17 cellular contexts compared by ENCODE assay signal in the genomic region with DNA sequence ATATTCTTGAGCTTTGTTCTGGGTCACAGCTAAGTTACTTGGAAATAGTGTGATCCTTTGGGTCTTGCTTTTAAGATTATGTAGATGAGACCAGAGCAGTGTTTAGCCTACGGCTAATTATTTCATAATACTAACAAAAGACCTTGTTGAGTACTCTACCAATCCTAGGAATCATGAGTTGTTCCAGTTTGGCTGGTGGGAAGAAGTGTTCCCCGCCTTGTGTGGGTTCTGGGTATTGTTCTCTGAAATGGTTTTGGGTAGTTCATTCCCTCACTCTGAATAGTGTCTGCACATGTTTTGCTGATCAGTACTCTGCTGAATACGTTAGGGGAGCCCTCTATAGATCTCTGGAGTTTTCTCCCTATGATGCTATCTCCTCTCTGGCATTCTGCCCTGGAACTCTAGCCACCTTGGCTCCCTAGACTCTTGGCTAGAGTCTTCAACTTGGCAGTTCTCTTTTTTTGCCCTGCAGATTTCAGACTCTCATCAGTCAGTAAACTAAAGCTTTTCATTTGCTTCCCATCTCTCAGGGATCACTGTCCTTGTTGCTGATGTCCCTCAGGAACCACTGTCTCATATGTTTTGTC. TPM values are rescaled to one million over a fixed set of nuclear protein-coding genes. Genes with fewer than 3 reads are reported as not detected.
DNase-seq lines count a peak whose midpoint lies in the region; ATAC-seq and TF ChIP-seq lines count a peak whose summit lies in the region.
"Had no signal": no experiment of that assay in that cellular context is flagged by ENCODE, and none has a peak within 500 bp of the region (broad histone marks: within the 10 kb centered on the region; RNA-seq: fewer than 3 reads in every experiment).

No MANE protein-coding gene starts in this region.

- peak overlapping the region in 1 of 59 donors; percentile 18 for H3K4me3 ChIP-seq in dorsolateral prefrontal cortex
- H3K4me3 ChIP-seq: body of pancreas, heart left ventricle, upper lobe of right lung had no signal

- DNase-seq in NCI-H82 (lab: John Stamatoyannopoulos, UW) (peak; percentile 7), NCI-H82 treated with DMSO at 0.1 percent for 48 hours (lab: John Stamatoyannopoulos, UW; ENCODE audit: unreplicated experiment) (no peak), NCI-H446 treated with DMSO at 0.1 percent for 48 hours (lab: John Stamatoyannopoulos, UW) (peak; percentile 88), dorsolateral prefrontal cortex (peak in 1 of 10 donors; percentile 53), substantia nigra (lab: John Stamatoyannopoulos, UW) (peak in 3 of 49 donors; percentile 9 to 71 (median 28)), NCI-H187 treated with DMSO at 0.1 percent for 48 hours (lab: John Stamatoyannopoulos, UW) (no peak)
- DNase-seq in activated CD4-positive, alpha-beta T cell treated with anti-CD3 and anti-CD28 coated beads for 1 hour = no peak
- DNase-seq: activated CD4-positive, alpha-beta T cell treated with anti-CD3 and anti-CD28 coated beads, Interleukin-2, amount 10 ng/mL, durations not matched to agents 7 days and 5 days; activated naive CD4-positive, alpha-beta T cell treated with anti-CD3 and anti-CD28 coated beads for 36 hours; heart left ventricle; mesendoderm; NCI-H1417 treated with DMSO at 0.1 percent for 48 hours; stimulated activated CD4-positive, alpha-beta T cell treated with anti-CD3 and anti-CD28 coated beads, Interleukin-12 subunit alpha, Interleukin-12 subunit beta, amount 100 ng/mL, for 4 hours; upper lobe of right lung had no signal

- H3K27ac ChIP-seq in dorsolateral prefrontal cortex = peak overlapping the region in 42 of 59 donors; percentile 0 to 96 (median 44)
- H3K27ac ChIP-seq in substantia nigra (ENCODE audit: low read depth, low read length, poor library complexity, severe bottlenecking) = peak overlapping the region; percentile 35
- H3K27ac ChIP-seq: body of pancreas, upper lobe of right lung had no signal

- ATAC-seq in GM19463 (IDR thresholded peaks at IDR 0.05; ENCODE audit: unreplicated experiment) = no peak
- ATAC-seq: body of pancreas; stimulated activated memory B cell treated with anti-CD40 and anti-IgM and Interleukin-4, amounts not matched to agents 10 μg/mL and 1 μg/mL and 100 μg/mL, for 72 hours; upper lobe of right lung had no signal

- intact Hi-C loops in dorsolateral prefrontal cortex (cut with DNase I) = no loop called here

- H3K27me3 ChIP-seq in dorsolateral prefrontal cortex = no peaks in the 10 kb centered on the region
- H3K27me3 ChIP-seq: body of pancreas, heart left ventricle, upper lobe of right lung had no signal

- TF ChIP-seq CTCF in dorsolateral prefrontal cortex (IDR thresholded peaks at IDR 0.05 in 54 of 56, conservative IDR thresholded peaks at IDR 0.05 in 2 of 56; ENCODE audit: low read depth in 1 of 56, partially characterized antibody in 56 of 56) = no peak

RNA-seq across cellular contexts. Expression of a gene that starts 48.4 kb away (rescaled TPM):
- 1 to 10 TPM; 1.1 to 9.4 (median 3.7) TPM for total RNA-seq in dorsolateral prefrontal cortex

Comparison
In these comparisons a context has a peak if more than half of its experiments do, and no peak if none do; other contexts are left out.
1. DNase-seq: peak in NCI-H82 (single experiment) and NCI-H446 treated with DMSO at 0.1 percent for 48 hours (single experiment); none in NCI-H82 treated with DMSO at 0.1 percent for 48 hours (single experiment), NCI-H187 treated with DMSO at 0.1 percent for 48 hours (single experiment) and activated CD4-positive, alpha-beta T cell treated with anti-CD3 and anti-CD28 coated beads for 1 hour (single experiment).